In the genomic region with DNA sequence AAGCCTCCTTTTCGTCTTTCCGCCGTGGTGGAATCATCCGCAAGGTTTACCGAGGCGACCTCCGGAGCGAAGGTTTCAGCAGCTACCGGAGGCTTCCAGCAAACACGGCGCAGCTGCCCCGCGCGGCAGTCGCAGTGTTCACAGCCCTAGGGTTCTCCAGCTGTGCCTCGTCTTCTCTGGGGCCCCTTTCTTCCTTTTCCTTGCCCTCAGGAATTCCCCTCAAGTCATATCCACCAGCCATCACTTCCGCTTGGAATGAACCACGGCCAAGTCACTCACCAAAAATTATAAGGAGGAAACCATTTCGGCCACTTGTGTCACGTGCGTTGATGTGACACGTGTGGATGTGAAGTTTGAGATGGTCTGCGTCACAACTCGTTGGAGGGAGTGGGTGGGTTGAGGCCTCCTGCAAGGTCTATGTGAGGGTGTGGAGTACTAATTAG, we compare ENCODE assay signal across 8 cellular contexts. TPM values are rescaled to one million over a fixed set of nuclear protein-coding genes. Genes with fewer than 3 reads are reported as not detected.
DNase-seq lines count a peak whose midpoint lies in the region; ATAC-seq and TF ChIP-seq lines count a peak whose summit lies in the region.

No MANE protein-coding gene starts in this region.

- peak overlapping the region; percentile 64 for H3K27ac ChIP-seq in parathyroid adenoma

- peaks cover 9% of the 10 kb centered on the region for H3K4me1 ChIP-seq in parathyroid adenoma

- H3K9me3 ChIP-seq in parathyroid adenoma (ENCODE audit: control insufficient read depth, low read length), result no peaks in the 10 kb centered on the region

- peak overlapping the region; percentile 81 for H2AFZ ChIP-seq in parathyroid adenoma

- no peak for TF ChIP-seq CTCF in fibroblast of mammary gland (conservative IDR thresholded peaks at IDR 0.05; ENCODE audit: control insufficient read depth, insufficient read depth, low read depth, low read length)
- TF ChIP-seq CTCF in parathyroid adenoma (IDR thresholded peaks at IDR 0.05), result no peak

- no peaks in the 10 kb centered on the region for H3K36me3 ChIP-seq in parathyroid adenoma (ENCODE audit: control insufficient read depth, insufficient read depth, low read length)

- H3K79me2 ChIP-seq in parathyroid adenoma, result peaks cover 2% of the 10 kb centered on the region

- H3K9ac ChIP-seq in parathyroid adenoma, result no peak overlapping the region

- peak overlapping the region; percentile 50 for H3K4me2 ChIP-seq in parathyroid adenoma (ENCODE audit: low read length)

- no peaks in the 10 kb centered on the region for H3K27me3 ChIP-seq in parathyroid adenoma (ENCODE audit: control insufficient read depth, insufficient read depth, low read length)

- peak; percentile 14 to 50 for DNase-seq in activated CD8-positive, alpha-beta memory T cell treated with anti-CD3 and anti-CD28 coated beads for 4 hours (ENCODE audit: low read depth in 2 of 2)
- DNase-seq in activated CD8-positive, alpha-beta memory T cell treated with anti-CD3 and anti-CD28 coated beads for 24 hours, result no peak
- DNase-seq in activated CD4-positive, alpha-beta T cell treated with anti-CD3 and anti-CD28 coated beads, Interleukin-2, amount 50 U/mL, for 48 hours, result peak; percentile 68 to 79
- DNase-seq in fibroblast of mammary gland (ENCODE audit: low read depth) (peak; percentile 69), occipital lobe (lab: John Stamatoyannopoulos, UW) (no peak), NCI-H1092 (lab: John Stamatoyannopoulos, UW) (no peak)

- H3K4me3 ChIP-seq in fibroblast of mammary gland (ENCODE audit: control insufficient read depth, low read depth, low read length) (peak overlapping the region; percentile 47), parathyroid adenoma (ENCODE audit: low read depth, low read length) (peak overlapping the region; percentile 40)

- peak; percentile 25 for ATAC-seq in HG03159 (IDR thresholded peaks at IDR 0.05; ENCODE audit: unreplicated experiment)

RNA-seq across cellular contexts. Expression of gene ERN1, which starts 0.6 kb away (rescaled TPM):
- total RNA-seq in occipital lobe, result 5.9 TPM

Comparison
In these comparisons a context has a peak if more than half of its experiments do, and no peak if none do; other contexts are left out.
1. DNase-seq: peak in activated CD8-positive, alpha-beta memory T cell treated with anti-CD3 and anti-CD28 coated beads for 4 hours (2 of 2), activated CD4-positive, alpha-beta T cell treated with anti-CD3 and anti-CD28 coated beads, Interleukin-2, amount 50 U/mL, for 48 hours (2 of 2) and fibroblast of mammary gland (single experiment); none in activated CD8-positive, alpha-beta memory T cell treated with anti-CD3 and anti-CD28 coated beads for 24 hours (single experiment), occipital lobe (single experiment) and NCI-H1092 (single experiment).